9 cellular contexts compared by ENCODE assay signal in genomic region chr4:75891611-75892010, GRCh38. TPM values are rescaled to one million over a fixed set of nuclear protein-coding genes. Genes with fewer than 3 reads are reported as not detected.
"Had no signal": no experiment of that assay in that cellular context is flagged by ENCODE, and none has a peak within 500 bp of the region (broad histone marks: within the 10 kb centered on the region; RNA-seq: fewer than 3 reads in every experiment).

No MANE protein-coding gene starts in this region.

- H3K27ac ChIP-seq: HL-60 had no signal

- H3K9me3 Mint-ChIP-seq: IgD-negative memory B cell had no signal

- DNase-seq: H9, HCEC 1CT had no signal

- H2AFZ ChIP-seq: GM23338 had no signal

- H3K4me1 Mint-ChIP-seq: GM23338, H9, IgD-negative memory B cell had no signal

- H3K4me2 ChIP-seq: GM23338 had no signal

- ATAC-seq: GM23338, HepG2 had no signal

- H3K27ac Mint-ChIP-seq: GM23338, H9 had no signal

- H3K4me3 Mint-ChIP-seq: GM23338, H9, IgD-negative memory B cell had no signal

- H3K4me3 ChIP-seq: GM23338 had no signal

- FAIRE-seq: H1, H54, HepG2 had no signal

- H3K36me3 Mint-ChIP-seq: IgD-negative memory B cell had no signal

RNA-seq across cellular contexts. Expression of gene PPEF2, which starts 10.6 kb away (rescaled TPM):
- total RNA-seq: GM23338, H1, H9, HepG2, HT1080 had no signal
- polyA plus RNA-seq: GM23338, H1, IgD-negative memory B cell had no signal
